ENCODE assay signal across 14 cellular contexts in genomic region chr6:113684382-113684901, GRCh38.
A peak's percentile ranks its signal among the peaks of the same experiment; 100 is the strongest.
DNase-seq lines count a peak whose midpoint lies in the region; ATAC-seq, FAIRE-seq and TF ChIP-seq lines count a peak whose summit lies in the region.
"Had no signal": no experiment of that assay in that cellular context is flagged by ENCODE, and none has a peak within 500 bp of the region (broad histone marks: within the 10 kb centered on the region; RNA-seq: fewer than 3 reads in every experiment).

No MANE protein-coding gene starts in this region.

- ATAC-seq in GM12878 = peak; percentile 47; the same call in 2 of the 3 replicates

- H3K9me3 ChIP-seq in BLaER1 treated with 17β-estradiol and CSF1 and Interleukin-3, amounts not matched to agents 10 nM and 100 nM (replicated peaks in 1 of 11) = no peaks in the 10 kb centered on the region
- no peaks in the 10 kb centered on the region for H3K9me3 ChIP-seq in GM12878 (replicated peaks; ENCODE audit: control insufficient read depth, insufficient read depth, low read length)
- H3K9me3 ChIP-seq: colonic mucosa, thoracic aorta had no signal

- 59% methylated on average over 2 of the region's 2 CpGs for WGBS in GM12878 (ENCODE audit: insufficient coverage, insufficient replicate concordance, low lambda C conversion rate, missing lambda C conversion rate)

- H2AFZ ChIP-seq in GM12878 (ENCODE audit: control insufficient read depth, low read depth, low read length) = peak overlapping the region; percentile 71

- no peak for TF ChIP-seq CTCF in GM12878 (IDR thresholded peaks at IDR 0.05 in 2 of 3, conservative IDR thresholded peaks at IDR 0.05 in 1 of 3; ENCODE audit: control insufficient read depth in 2 of 3, extremely low read depth in 1 of 3, insufficient read depth in 1 of 3, low read depth in 3 of 3, low read length in 3 of 3)

- no peaks in the 10 kb centered on the region for H3K36me3 ChIP-seq in BLaER1 treated with 17β-estradiol and CSF1 and Interleukin-3, amounts not matched to agents 10 nM and 100 nM
- H3K36me3 ChIP-seq in GM12878 (ENCODE audit: control insufficient read depth in 2 of 2, insufficient read depth in 2 of 2, low read length in 1 of 2) = no peaks in the 10 kb centered on the region
- H3K36me3 ChIP-seq: colonic mucosa, thoracic aorta had no signal

- H3K9ac ChIP-seq in BLaER1 treated with 17β-estradiol and CSF1 and Interleukin-3, amounts not matched to agents 10 nM and 100 nM = no peak overlapping the region
- no peak overlapping the region for H3K9ac ChIP-seq in GM12878 (ENCODE audit: control insufficient read depth, insufficient read depth, low read length)

- H3K79me2 ChIP-seq in GM12878 (ENCODE audit: control insufficient read depth, insufficient read depth, low read length) = no peaks in the 10 kb centered on the region

- POLR2A ChIA-PET in GM12878 (lab: Charles Lee) = interaction anchor here (0.6 kb wide), 1 partner anchor 43 kb away, joined by 6 read pairs; no protein-coding TSS in a partner anchor

- H3K4me2 ChIP-seq in BLaER1 treated with 17β-estradiol and CSF1 and Interleukin-3, amounts not matched to agents 10 nM and 100 nM = peak overlapping the region in 8 of 11 experiments; percentile 12 to 49 (median 35); a peak in 11 of 22 replicates
- no peak overlapping the region for H3K4me2 ChIP-seq in GM12878 (ENCODE audit: control insufficient read depth, insufficient read depth)

- no peaks in the 10 kb centered on the region for H3K27me3 ChIP-seq in BLaER1 treated with 17β-estradiol and CSF1 and Interleukin-3, amounts not matched to agents 10 nM and 100 nM
- H3K27me3 ChIP-seq in GM12878 (replicated peaks in 1 of 2; ENCODE audit: control insufficient read depth in 2 of 2, insufficient read depth in 2 of 2, low read length in 1 of 2) = no peaks in the 10 kb centered on the region
- H3K27me3 ChIP-seq: colonic mucosa had no signal

- FAIRE-seq in GM12878 (lab: Jason Lieb, UNC) (no peak), GM19239 (lab: Jason Lieb, UNC) (no peak)

- peaks cover 0 to 22% (median 5%) of the 10 kb centered on the region in 10 experiments; a peak in 10 of 20 replicates for H3K4me1 ChIP-seq in BLaER1 treated with 17β-estradiol and CSF1 and Interleukin-3, amounts not matched to agents 10 nM and 100 nM
- peaks cover 3% of the 10 kb centered on the region; the same call in 1 of the 2 replicates for H3K4me1 ChIP-seq in GM12878 (ENCODE audit: control insufficient read depth, insufficient read depth, low read length)
- H3K4me1 ChIP-seq: colonic mucosa had no signal

- no peak for TF ChIP-seq EP300 in GM12878 (IDR thresholded peaks at IDR 0.05; ENCODE audit: borderline replicate concordance in 1 of 2, control insufficient read depth in 1 of 2, low read depth in 2 of 2, low read length in 2 of 2)

- peak overlapping the region in 2 of 11 experiments; percentile 4 to 11; a peak in 4 of 22 replicates for H3K27ac ChIP-seq in BLaER1 treated with 17β-estradiol and CSF1 and Interleukin-3, amounts not matched to agents 10 nM and 100 nM
- no peak overlapping the region for H3K27ac ChIP-seq in GM12878 (ENCODE audit: control insufficient read depth, insufficient read depth)
- H3K27ac ChIP-seq: colonic mucosa, SK-N-MC, thoracic aorta had no signal

- intact Hi-C loops in GM12878 (cut with micrococcal nuclease; ENCODE audit: unreplicated experiment) = no loop called here

- no peaks in the 10 kb centered on the region for H4K20me1 ChIP-seq in BLaER1 treated with 17β-estradiol and CSF1 and Interleukin-3, amounts not matched to agents 10 nM and 100 nM
- H4K20me1 ChIP-seq in GM12878 (ENCODE audit: control insufficient read depth, insufficient read depth) = no peaks in the 10 kb centered on the region

- DNase-seq in M059J (ENCODE audit: low read depth) = peak; percentile 90
- no peak for DNase-seq in GM12878 (ENCODE audit: low read depth, low spot score)
- DNase-seq in iris pigment epithelial cell (ENCODE audit: low read depth) = peak; percentile 43
- DNase-seq in NCI-H2196 treated with DMSO at 0.1 percent for 48 hours (lab: John Stamatoyannopoulos, UW; ENCODE audit: unreplicated experiment) = no peak
- no peak for DNase-seq in GM19239 (ENCODE audit: insufficient read length, low spot score)
- no peak for DNase-seq in NCI-H128 (lab: John Stamatoyannopoulos, UW; ENCODE audit: unreplicated experiment)
- no peak for DNase-seq in anterior cingulate cortex (lab: John Stamatoyannopoulos, UW)
- DNase-seq: amygdala, colonic mucosa, NCI-H1092, nephron progenitor cell had no signal

- SMC1A ChIA-PET in GM12878 (lab: Charles Lee; ENCODE audit: uncharacterized antibody, unreplicated experiment) = interaction anchor here (0.7 to 7.6 kb wide), 10 partner anchors 9 to 125 kb away, joined by 3 to 55 read pairs (median 4); no protein-coding TSS in a partner anchor

- RAD21 ChIA-PET in GM12878 (lab: Charles Lee; ENCODE audit: unreplicated experiment) = no interaction called here

- CTCF ChIA-PET in GM12878 (lab: Yijun Ruan, JAX) = interaction anchor here (0.7 to 1.7 kb wide), 2 partner anchors 11 to 20 kb away, joined by 3 to 4 read pairs; no protein-coding TSS in a partner anchor

- no peak for TF ChIP-seq RAD21 in GM12878 (IDR thresholded peaks at IDR 0.05; ENCODE audit: insufficient read depth, low read depth, low read length)

- H3K4me3 ChIP-seq in BLaER1 treated with 17β-estradiol and CSF1 and Interleukin-3, amounts not matched to agents 10 nM and 100 nM = no peak overlapping the region
- H3K4me3 ChIP-seq in GM12878 = no peak overlapping the region
- H3K4me3 ChIP-seq: colonic mucosa, SK-N-MC, thoracic aorta had no signal

- in situ Hi-C loops in GM12878 (cut with MboI) = no loop called here

- no peak for TF ChIP-seq POLR2A in GM12878 (IDR thresholded peaks at IDR 0.05; ENCODE audit: low read depth, low read length)

- no TSS peak for BruUV-seq in GM12878 (replicated peaks; lab: Mats Ljungman, UMichigan)

TF ChIP-seq in GM12878, 131 proteins besides CTCF, POLR2A, EP300 and RAD21:
- peak; percentile 28; the same call in 1 of the 2 replicates for TF ChIP-seq CBFB (IDR thresholded peaks at IDR 0.05; ENCODE audit: low read depth)
- peak; percentile 56; the same call in 1 of the 2 replicates for TF ChIP-seq ZBED1 (IDR thresholded peaks at IDR 0.05; ENCODE audit: borderline replicate concordance)
- no peak for TF ChIP-seq NR2C1 (IDR thresholded peaks at IDR 0.05)

Comparison
In these comparisons a context has a peak if more than half of its experiments do, and no peak if none do; other contexts are left out.
1. DNase-seq: peak in M059J (single experiment) and iris pigment epithelial cell (single experiment); none in GM12878 (single experiment), NCI-H2196 treated with DMSO at 0.1 percent for 48 hours (single experiment), GM19239 (single experiment), NCI-H128 (single experiment) and anterior cingulate cortex (0 of 58).